16 cellular contexts compared by ENCODE assay signal in the genomic region with DNA sequence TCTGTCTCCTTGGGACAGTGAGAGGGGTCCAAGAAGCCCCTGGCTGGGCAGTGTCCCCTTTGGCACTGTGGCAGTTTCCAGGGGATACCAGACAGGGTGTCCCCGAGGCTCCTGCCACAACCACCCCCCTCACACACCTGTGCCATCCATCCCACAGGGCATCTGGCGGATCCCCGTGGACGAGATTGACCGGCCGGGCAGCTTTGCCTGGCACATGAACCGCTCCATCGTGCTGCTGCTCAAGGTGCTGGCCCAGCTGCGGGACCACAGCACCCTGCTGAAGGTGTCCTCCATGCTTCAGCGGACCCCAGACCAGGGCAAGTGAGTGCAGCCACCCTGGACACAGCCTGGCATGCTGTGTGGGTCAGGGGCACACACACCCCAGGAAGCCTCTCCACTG. TPM values are rescaled to one million over a fixed set of nuclear protein-coding genes. Genes with fewer than 3 reads are reported as not detected.
"Had no signal": no experiment of that assay in that cellular context is flagged by ENCODE, and none has a peak within 500 bp of the region (broad histone marks: within the 10 kb centered on the region; RNA-seq: fewer than 3 reads in every experiment).

No MANE protein-coding gene starts in this region.

- H3K4me1 Mint-ChIP-seq: endodermal cell had no signal

- H3K9me3 Mint-ChIP-seq: endodermal cell; natural killer cell treated with Interleukin-12 subunit alpha and Interleukin-12 subunit beta and Interleukin-15 and Interleukin-18, amount 100 ng/mL, for 72 hours had no signal

- DNase-seq: activated CD4-positive, alpha-beta T cell treated with anti-CD3 and anti-CD28 coated beads, Interleukin-2, amount 50 U/mL, for 4 hours; activated CD4-positive, CD25-positive, alpha-beta regulatory T cell; activated T-cell treated with anti-CD3 and anti-CD28 coated beads, Interleukin-2, amount 50 U/mL, for 48 hours; body of pancreas; endodermal cell; erythroblast; mucosa of descending colon; occipital lobe; stimulated activated CD4-positive, alpha-beta T cell treated with anti-CD3 and anti-CD28 coated beads, Interleukin-2, amount 100 ng/mL, for 24 hours; stimulated activated naive CD4-positive, alpha-beta T cell; T-helper 1 cell; upper lobe of right lung had no signal

- H3K4me3 Mint-ChIP-seq: endodermal cell; natural killer cell treated with Interleukin-12 subunit alpha and Interleukin-12 subunit beta and Interleukin-15 and Interleukin-18, amount 100 ng/mL, for 72 hours had no signal

- H3K4me3 ChIP-seq: body of pancreas, lung, mucosa of descending colon, suprapubic skin, upper lobe of right lung had no signal

- H3K27me3 ChIP-seq: body of pancreas, suprapubic skin, upper lobe of right lung had no signal

- H3K9me3 ChIP-seq: body of pancreas, mucosa of descending colon, suprapubic skin, upper lobe of right lung had no signal

- H3K27me3 Mint-ChIP-seq: natural killer cell treated with Interleukin-12 subunit alpha and Interleukin-12 subunit beta and Interleukin-15 and Interleukin-18, amount 100 ng/mL, for 72 hours; progenitor cell of endocrine pancreas had no signal

- H3K27ac Mint-ChIP-seq: endodermal cell; natural killer cell treated with Interleukin-12 subunit alpha and Interleukin-12 subunit beta and Interleukin-15 and Interleukin-18, amount 100 ng/mL, for 72 hours had no signal

- H3K27ac ChIP-seq: body of pancreas, suprapubic skin, upper lobe of right lung had no signal

RNA-seq across cellular contexts. Expression of a gene that starts 17.0 kb away (rescaled TPM):
- total RNA-seq: occipital lobe had no signal
